ENCODE assay signal across 21 cellular contexts in genomic region chr1:113800487-113800886, GRCh38.
"Had no signal": no experiment of that assay in that cellular context is flagged by ENCODE, and none has a peak within 500 bp of the region (broad histone marks: within the 10 kb centered on the region; RNA-seq: fewer than 3 reads in every experiment).

No MANE protein-coding gene starts in this region.

- H3K27me3 Mint-ChIP-seq: progenitor cell of endocrine pancreas, type B pancreatic cell had no signal

- H3K4me3 ChIP-seq: lower lobe of right lung, mucosa of descending colon, testis had no signal

- H3K9me3 Mint-ChIP-seq: neural crest cell, type B pancreatic cell had no signal

- H3K4me3 Mint-ChIP-seq: neural crest cell, type B pancreatic cell had no signal

- H3K4me1 ChIP-seq: testis had no signal

- H3K27ac Mint-ChIP-seq: activated T-helper 2 cell treated with anti-CD3 and anti-CD28 coated beads, Interferon-gamma antibody, Interleukin-2, Interleukin-4, amounts not matched to agents 10 μg/mL and 5 μg/mL and 100 μg/mL, durations not matched to agents 14 hours and 24 hours and 36 hours; progenitor cell of endocrine pancreas; type B pancreatic cell had no signal

- DNase-seq: activated CD4-positive, alpha-beta T cell treated with anti-CD3 and anti-CD28 coated beads for 1 hour; activated CD4-positive, alpha-beta T cell treated with anti-CD3 and anti-CD28 coated beads, Interleukin-2, amount 50 U/mL, for 1 hour; activated naive CD4-positive, alpha-beta T cell; amygdala; cerebellar nuclear complex; foreskin fibroblast; lower lobe of right lung; mesendoderm; mucosa of descending colon; occipital lobe; stimulated activated CD4-positive, alpha-beta T cell treated with anti-CD3 and anti-CD28 coated beads, Interleukin-2, amount 100 ng/mL, for 48 hours; stimulated activated CD8-positive, alpha-beta memory T cell treated with anti-CD3 and anti-CD28 coated beads, Interleukin-4, amount 100 ng/mL, for 48 hours; stimulated activated naive CD4-positive, alpha-beta T cell; T-helper 1 cell; T-helper 9 cell; testis had no signal

- H3K27ac ChIP-seq: lower lobe of right lung, testis had no signal

- ATAC-seq: left lobe of liver, lower lobe of right lung, mucosa of descending colon had no signal

- H3K27me3 ChIP-seq: testis had no signal

- H3K9me3 ChIP-seq: lower lobe of right lung, mucosa of descending colon, testis had no signal
